ENCODE assay signal across 15 cellular contexts in the genomic region with DNA sequence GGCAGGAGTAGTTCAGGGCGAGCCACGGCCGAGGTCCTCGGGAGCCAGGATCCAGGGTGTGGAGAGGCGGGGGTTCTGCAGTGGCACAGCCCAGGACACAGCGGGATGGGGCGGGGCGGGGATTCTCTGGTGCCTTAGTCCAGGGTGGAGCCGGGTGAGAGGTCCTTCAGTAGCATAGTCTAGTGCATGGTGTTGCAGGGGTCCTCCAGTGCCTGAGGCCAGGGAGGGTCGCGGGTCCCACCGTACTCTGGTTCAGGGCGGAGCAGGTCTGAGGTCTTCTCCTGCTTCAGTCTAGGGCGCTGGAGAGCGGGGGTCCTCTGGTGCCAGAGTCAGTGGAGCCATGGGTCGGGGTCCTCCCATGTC.
DNase-seq lines count a peak whose midpoint lies in the region; ATAC-seq and TF ChIP-seq lines count a peak whose summit lies in the region.
"Had no signal": no experiment of that assay in that cellular context is flagged by ENCODE, and none has a peak within 500 bp of the region (broad histone marks: within the 10 kb centered on the region; RNA-seq: fewer than 3 reads in every experiment).

No MANE protein-coding gene starts in this region.

- DNase-seq in activated CD4-positive, alpha-beta T cell treated with anti-CD3 and anti-CD28 coated beads, Interleukin-2, amount 10 ng/mL, durations not matched to agents 24 days and 14 days, result peak; percentile 41
- no peak for DNase-seq in activated CD4-positive, alpha-beta T cell treated with anti-CD3 and anti-CD28 coated beads for 36 hours
- DNase-seq in lower lobe of right lung (peak; percentile 41), osteocyte (ENCODE audit: extremely low spot score, unreplicated experiment) (peak; percentile 81), HAP-1 (ENCODE audit: low spot score in 2 of 2) (no peak)
- DNase-seq: AML-193; Caco-2; CD4-positive, alpha-beta T cell; HCEC 1CT had no signal

- no peaks in the 10 kb centered on the region for H3K9me3 Mint-ChIP-seq in activated CD4-positive, alpha-beta T cell treated with anti-CD3 and anti-CD28 coated beads, Interleukin-2, amount 10 ng/mL, durations not matched to agents 24 days and 14 days
- H3K9me3 Mint-ChIP-seq in activated CD4-positive, alpha-beta T cell treated with anti-CD3 and anti-CD28 coated beads for 36 hours (ENCODE audit: low read depth), result no peaks in the 10 kb centered on the region
- H3K9me3 Mint-ChIP-seq in osteocyte (ENCODE audit: unreplicated experiment), result no peaks in the 10 kb centered on the region
- H3K9me3 Mint-ChIP-seq: CD4-positive, alpha-beta T cell; IgD-negative memory B cell had no signal

- POLR2A ChIA-PET in activated CD4-positive, alpha-beta T cell treated with anti-CD3 and anti-CD28 coated beads for 36 hours (lab: Charles Lee), result no interaction called here

- intact Hi-C loops in activated CD4-positive, alpha-beta T cell treated with anti-CD3 and anti-CD28 coated beads, Interleukin-2, amount 10 ng/mL, durations not matched to agents 24 days and 14 days (cut with micrococcal nuclease), result no loop called here
- intact Hi-C loops in activated CD4-positive, alpha-beta T cell treated with anti-CD3 and anti-CD28 coated beads for 36 hours (cut with DNase I, micrococcal nuclease), result no loop called here
- intact Hi-C loops in lower lobe of right lung (cut with DNase I), result no loop called here

- CTCF ChIA-PET in activated CD4-positive, alpha-beta T cell treated with anti-CD3 and anti-CD28 coated beads for 36 hours (lab: Charles Lee), result no interaction called here

- H3K36me3 Mint-ChIP-seq in activated CD4-positive, alpha-beta T cell treated with anti-CD3 and anti-CD28 coated beads, Interleukin-2, amount 10 ng/mL, durations not matched to agents 24 days and 14 days (ENCODE audit: low read depth), result no peaks in the 10 kb centered on the region
- no peaks in the 10 kb centered on the region for H3K36me3 Mint-ChIP-seq in activated CD4-positive, alpha-beta T cell treated with anti-CD3 and anti-CD28 coated beads for 36 hours (ENCODE audit: low read depth)
- no peaks in the 10 kb centered on the region for H3K36me3 Mint-ChIP-seq in osteocyte (ENCODE audit: unreplicated experiment)
- H3K36me3 Mint-ChIP-seq: IgD-negative memory B cell had no signal

- no peak overlapping the region for H3K4me3 Mint-ChIP-seq in activated CD4-positive, alpha-beta T cell treated with anti-CD3 and anti-CD28 coated beads, Interleukin-2, amount 10 ng/mL, durations not matched to agents 24 days and 14 days
- H3K4me3 Mint-ChIP-seq in activated CD4-positive, alpha-beta T cell treated with anti-CD3 and anti-CD28 coated beads for 36 hours, result no peak overlapping the region
- H3K4me3 Mint-ChIP-seq in osteocyte (ENCODE audit: unreplicated experiment), result no peak overlapping the region
- H3K4me3 Mint-ChIP-seq: CD4-positive, alpha-beta T cell; IgD-negative memory B cell had no signal

- no peak for ATAC-seq in activated CD4-positive, alpha-beta T cell treated with anti-CD3 and anti-CD28 coated beads for 36 hours
- ATAC-seq in lower lobe of right lung (peak in 1 of 2 donors; percentile 34), HG03175 (IDR thresholded peaks at IDR 0.05; ENCODE audit: unreplicated experiment) (no peak), HG02973 (IDR thresholded peaks at IDR 0.05; ENCODE audit: unreplicated experiment) (no peak)
- ATAC-seq: A549 had no signal

- TF ChIP-seq CTCF in lower lobe of right lung (IDR thresholded peaks at IDR 0.05) (no peak), osteocyte (IDR thresholded peaks at IDR 0.05) (no peak)

- H3K4me3 ChIP-seq in lower lobe of right lung (no peak overlapping the region), HAP-1 (no peak overlapping the region)
- H3K4me3 ChIP-seq: A549 had no signal

- H3K27ac Mint-ChIP-seq in activated CD4-positive, alpha-beta T cell treated with anti-CD3 and anti-CD28 coated beads, Interleukin-2, amount 10 ng/mL, durations not matched to agents 24 days and 14 days, result no peak overlapping the region
- no peak overlapping the region for H3K27ac Mint-ChIP-seq in activated CD4-positive, alpha-beta T cell treated with anti-CD3 and anti-CD28 coated beads for 36 hours
- no peak overlapping the region for H3K27ac Mint-ChIP-seq in osteocyte (ENCODE audit: unreplicated experiment)
- H3K27ac Mint-ChIP-seq: CD4-positive, alpha-beta T cell; IgD-negative memory B cell had no signal

- no peaks in the 10 kb centered on the region for H3K36me3 ChIP-seq in lower lobe of right lung
- H3K36me3 ChIP-seq in HAP-1 (replicated peaks), result no peaks in the 10 kb centered on the region

- in situ Hi-C loops in HAP-1 (cut with MboI; ENCODE audit: low sequenced_read_pairs), result loop anchor here (25.0 kb wide), 1 partner anchor 521 kb away; no protein-coding TSS in a partner anchor

- H3K27me3 ChIP-seq in lower lobe of right lung (ENCODE audit: low read depth), result peaks cover 5% of the 10 kb centered on the region
- no peaks in the 10 kb centered on the region for H3K27me3 ChIP-seq in HAP-1 (ENCODE audit: low read depth)

- H3K4me1 Mint-ChIP-seq in activated CD4-positive, alpha-beta T cell treated with anti-CD3 and anti-CD28 coated beads, Interleukin-2, amount 10 ng/mL, durations not matched to agents 24 days and 14 days, result no peaks in the 10 kb centered on the region
- no peaks in the 10 kb centered on the region for H3K4me1 Mint-ChIP-seq in activated CD4-positive, alpha-beta T cell treated with anti-CD3 and anti-CD28 coated beads for 36 hours
- H3K4me1 Mint-ChIP-seq in osteocyte (ENCODE audit: unreplicated experiment), result no peaks in the 10 kb centered on the region
- H3K4me1 Mint-ChIP-seq: IgD-negative memory B cell had no signal

- H3K27ac ChIP-seq in lower lobe of right lung, result no peak overlapping the region
- H3K27ac ChIP-seq: 22Rv1, A549, C4-2B had no signal

- H3K9me3 ChIP-seq in lower lobe of right lung, result no peaks in the 10 kb centered on the region
- no peaks in the 10 kb centered on the region for H3K9me3 ChIP-seq in HAP-1
- H3K9me3 ChIP-seq: A549, Caco-2 had no signal

- H3K4me1 ChIP-seq in lower lobe of right lung, result no peaks in the 10 kb centered on the region
- no peaks in the 10 kb centered on the region for H3K4me1 ChIP-seq in HAP-1
- H3K4me1 ChIP-seq: A549, Caco-2 had no signal

- H3K27me3 Mint-ChIP-seq in activated CD4-positive, alpha-beta T cell treated with anti-CD3 and anti-CD28 coated beads, Interleukin-2, amount 10 ng/mL, durations not matched to agents 24 days and 14 days, result peaks cover 25% of the 10 kb centered on the region
- H3K27me3 Mint-ChIP-seq in activated CD4-positive, alpha-beta T cell treated with anti-CD3 and anti-CD28 coated beads for 36 hours, result peaks cover 26% of the 10 kb centered on the region
- peaks cover 38% of the 10 kb centered on the region for H3K27me3 Mint-ChIP-seq in osteocyte (ENCODE audit: unreplicated experiment)
- H3K27me3 Mint-ChIP-seq: IgD-negative memory B cell had no signal

Comparison
In these comparisons a context has a peak if more than half of its experiments do, and no peak if none do; other contexts are left out.
1. DNase-seq: peak in activated CD4-positive, alpha-beta T cell treated with anti-CD3 and anti-CD28 coated beads, Interleukin-2, amount 10 ng/mL, durations not matched to agents 24 days and 14 days (single experiment), lower lobe of right lung (single experiment) and osteocyte (single experiment); none in activated CD4-positive, alpha-beta T cell treated with anti-CD3 and anti-CD28 coated beads for 36 hours (single experiment) and HAP-1 (0 of 2).